Comparison of ENCODE assay signal across 12 cellular contexts in genomic region chrY:12733625-12734024, GRCh38. TPM values are rescaled to one million over a fixed set of nuclear protein-coding genes. Genes with fewer than 3 reads are reported as not detected.
DNase-seq lines count a peak whose midpoint lies in the region; ATAC-seq and TF ChIP-seq lines count a peak whose summit lies in the region.
"Had no signal": no experiment of that assay in that cellular context is flagged by ENCODE, and none has a peak within 500 bp of the region (broad histone marks: within the 10 kb centered on the region; RNA-seq: fewer than 3 reads in every experiment).

No MANE protein-coding gene starts in this region.

- no peaks in the 10 kb centered on the region for H3K4me1 ChIP-seq in tibial nerve

- TF ChIP-seq POLR2A in tibial nerve (IDR thresholded peaks at IDR 0.05) = no peak

- H3K4me3 Mint-ChIP-seq in activated CD4-positive, alpha-beta T cell treated with anti-CD3 and anti-CD28 coated beads for 36 hours = no peak overlapping the region
- H3K4me3 Mint-ChIP-seq in activated CD4-positive, alpha-beta T cell treated with anti-CD3 and anti-CD28 coated beads, Interleukin-2, amount 10 ng/mL, durations not matched to agents 7 days and 5 days = no peak overlapping the region
- H3K4me3 Mint-ChIP-seq: activated T-cell treated with anti-CD3 and anti-CD28 coated beads, Interleukin-2, amount 50 U/mL, for 4 hours had no signal

- H3K36me3 ChIP-seq in tibial nerve = peaks cover 0 to 10% (median 0%) of the 10 kb centered on the region in 3 donors

- POLR2A ChIA-PET in activated CD4-positive, alpha-beta T cell treated with anti-CD3 and anti-CD28 coated beads for 36 hours (lab: Charles Lee) = interaction anchor here (0.6 to 0.7 kb wide), 2 partner anchors 39 to 853 kb away, joined by 3 to 6 read pairs; no protein-coding TSS in a partner anchor
- POLR2A ChIA-PET in activated CD4-positive, alpha-beta T cell treated with anti-CD3 and anti-CD28 coated beads, Interleukin-2, amount 10 ng/mL, durations not matched to agents 7 days and 5 days (lab: Charles Lee) = no interaction called here

- H3K4me3 ChIP-seq in tibial nerve = no peak overlapping the region
- H3K4me3 ChIP-seq: coronary artery had no signal

- no peaks in the 10 kb centered on the region for H3K27me3 ChIP-seq in tibial nerve

- H3K9me3 Mint-ChIP-seq in activated CD4-positive, alpha-beta T cell treated with anti-CD3 and anti-CD28 coated beads for 36 hours (ENCODE audit: low read depth) = no peaks in the 10 kb centered on the region
- H3K9me3 Mint-ChIP-seq in activated CD4-positive, alpha-beta T cell treated with anti-CD3 and anti-CD28 coated beads, Interleukin-2, amount 10 ng/mL, durations not matched to agents 7 days and 5 days = no peaks in the 10 kb centered on the region
- H3K9me3 Mint-ChIP-seq: activated T-cell treated with anti-CD3 and anti-CD28 coated beads, Interleukin-2, amount 50 U/mL, for 4 hours had no signal

- H3K4me1 Mint-ChIP-seq in activated CD4-positive, alpha-beta T cell treated with anti-CD3 and anti-CD28 coated beads for 36 hours = peaks cover 15% of the 10 kb centered on the region
- peaks cover 2% of the 10 kb centered on the region for H3K4me1 Mint-ChIP-seq in activated CD4-positive, alpha-beta T cell treated with anti-CD3 and anti-CD28 coated beads, Interleukin-2, amount 10 ng/mL, durations not matched to agents 7 days and 5 days

- no peaks in the 10 kb centered on the region for H3K9me3 ChIP-seq in tibial nerve

- peak; percentile 100 for ATAC-seq in activated CD4-positive, alpha-beta T cell treated with anti-CD3 and anti-CD28 coated beads for 36 hours
- peak; percentile 80 for ATAC-seq in HG02981 (IDR thresholded peaks at IDR 0.05; ENCODE audit: unreplicated experiment)

- no peak overlapping the region for H3K27ac ChIP-seq in tibial nerve
- H3K27ac ChIP-seq: coronary artery had no signal

- H3K27ac Mint-ChIP-seq in activated CD4-positive, alpha-beta T cell treated with anti-CD3 and anti-CD28 coated beads for 36 hours = no peak overlapping the region
- H3K27ac Mint-ChIP-seq in activated CD4-positive, alpha-beta T cell treated with anti-CD3 and anti-CD28 coated beads, Interleukin-2, amount 10 ng/mL, durations not matched to agents 7 days and 5 days = no peak overlapping the region

- TF ChIP-seq CTCF in tibial nerve (IDR thresholded peaks at IDR 0.05) = no peak

- H3K36me3 Mint-ChIP-seq in activated CD4-positive, alpha-beta T cell treated with anti-CD3 and anti-CD28 coated beads for 36 hours (ENCODE audit: low read depth) = peaks cover 11% of the 10 kb centered on the region
- peaks cover 24% of the 10 kb centered on the region for H3K36me3 Mint-ChIP-seq in activated CD4-positive, alpha-beta T cell treated with anti-CD3 and anti-CD28 coated beads, Interleukin-2, amount 10 ng/mL, durations not matched to agents 7 days and 5 days (ENCODE audit: low read depth)

- no peaks in the 10 kb centered on the region for H3K27me3 Mint-ChIP-seq in activated CD4-positive, alpha-beta T cell treated with anti-CD3 and anti-CD28 coated beads for 36 hours
- H3K27me3 Mint-ChIP-seq in activated CD4-positive, alpha-beta T cell treated with anti-CD3 and anti-CD28 coated beads, Interleukin-2, amount 10 ng/mL, durations not matched to agents 7 days and 5 days = no peaks in the 10 kb centered on the region

- peak; percentile 70 for DNase-seq in activated CD4-positive, alpha-beta T cell treated with anti-CD3 and anti-CD28 coated beads for 36 hours
- DNase-seq in activated CD4-positive, alpha-beta T cell treated with anti-CD3 and anti-CD28 coated beads, Interleukin-2, amount 10 ng/mL, durations not matched to agents 7 days and 5 days = no peak
- peak; percentile 43 for DNase-seq in activated naive CD4-positive, alpha-beta T cell treated with anti-CD3 and anti-CD28 coated beads, Interleukin-2, amount 50 U/mL, for 16 hours
- peak; percentile 20 to 33 for DNase-seq in stimulated activated CD4-positive, alpha-beta T cell treated with anti-CD3 and anti-CD28 coated beads, Interleukin-4, amount 100 ng/mL, for 48 hours (ENCODE audit: low read depth in 2 of 2)
- DNase-seq in tibial nerve (ENCODE audit: low spot score in 2 of 2) = no peak
- DNase-seq in DMS 273 (lab: John Stamatoyannopoulos, UW; ENCODE audit: unreplicated experiment) = no peak
- DNase-seq in retina = no peak
- DNase-seq: activated T-cell treated with anti-CD3 and anti-CD28 coated beads, Interleukin-2, amount 50 U/mL, for 4 hours; DND-41; NCI-H748 treated with DMSO at 0.1 percent for 48 hours had no signal

- WGBS in tibial nerve, 2 donors = 66% methylated on average over 3 of the region's 3 CpGs; no CpG with 5 or more reads in 1 of the 2 donors

- no peak for TF ChIP-seq EP300 in tibial nerve (IDR thresholded peaks at IDR 0.05)

- CTCF ChIA-PET in activated CD4-positive, alpha-beta T cell treated with anti-CD3 and anti-CD28 coated beads for 36 hours (lab: Charles Lee) = no interaction called here
- CTCF ChIA-PET in activated CD4-positive, alpha-beta T cell treated with anti-CD3 and anti-CD28 coated beads, Interleukin-2, amount 10 ng/mL, durations not matched to agents 7 days and 5 days (lab: Charles Lee) = no interaction called here

- intact Hi-C loops in activated CD4-positive, alpha-beta T cell treated with anti-CD3 and anti-CD28 coated beads for 36 hours (cut with DNase I, micrococcal nuclease) = loop anchor here (5.0 to 10.0 kb wide), 4 partner anchors 69 to 179 kb away; no protein-coding TSS in a partner anchor

RNA-seq across cellular contexts. Expression of gene USP9Y, which starts 32.6 kb away (rescaled TPM):
- total RNA-seq in activated CD4-positive, alpha-beta T cell treated with anti-CD3 and anti-CD28 coated beads for 36 hours = 10 to 100 TPM; 15.0 to 17.6 TPM
- total RNA-seq in activated CD4-positive, alpha-beta T cell treated with anti-CD3 and anti-CD28 coated beads, Interleukin-2, amount 10 ng/mL, durations not matched to agents 7 days and 5 days = 10 to 100 TPM; 22.8 to 25.6 TPM
- 10 to 100 TPM in 2 of 4 donors, under 1 TPM in 1, not detected in 1; under 0.01 to 23.1 (median 20.8) TPM for total RNA-seq in tibial nerve

Comparison
In these comparisons a context has a peak if more than half of its experiments do, and no peak if none do; other contexts are left out.
1. DNase-seq: peak in activated CD4-positive, alpha-beta T cell treated with anti-CD3 and anti-CD28 coated beads for 36 hours (single experiment), activated naive CD4-positive, alpha-beta T cell treated with anti-CD3 and anti-CD28 coated beads, Interleukin-2, amount 50 U/mL, for 16 hours (single experiment) and stimulated activated CD4-positive, alpha-beta T cell treated with anti-CD3 and anti-CD28 coated beads, Interleukin-4, amount 100 ng/mL, for 48 hours (2 of 2); none in activated CD4-positive, alpha-beta T cell treated with anti-CD3 and anti-CD28 coated beads, Interleukin-2, amount 10 ng/mL, durations not matched to agents 7 days and 5 days (single experiment), tibial nerve (0 of 2), DMS 273 (single experiment) and retina (single experiment).